ENCODE assay signal across 21 cellular contexts in genomic region chr6:7762758-7763157, GRCh38.
"Had no signal": no experiment of that assay in that cellular context is flagged by ENCODE, and none has a peak within 500 bp of the region (broad histone marks: within the 10 kb centered on the region; RNA-seq: fewer than 3 reads in every experiment).

No MANE protein-coding gene starts in this region.

- DNase-seq: IMR-90, Karpas-422, KG1, MG63, NCI-H1092 treated with DMSO at 0.1 percent for 48 hours, NCI-H1436, NCI-H187, NCI-H2029, NCI-H2081 treated with DMSO at 0.1 percent for 48 hours, NCI-H2171 treated with DMSO at 0.1 percent for 48 hours, NCI-H226, NCI-H446, NCI-H510A, NCI-H524 treated with DMSO at 0.1 percent for 48 hours, NCI-H69, NCI-H774, RPMI8226, SHP77, SK-N-SH, SW 1271 had no signal

- H3K9me3 ChIP-seq: MG63, SK-N-SH had no signal

- H3K36me3 ChIP-seq: MG63 had no signal

- H3K4me3 ChIP-seq: MG63 had no signal

- ATAC-seq: HepG2 had no signal

- H3K27me3 ChIP-seq: MG63 had no signal
